In genomic region chr2:236162031-236162803, GRCh38 we compare ENCODE assay signal across 2 cellular contexts.
A peak's percentile ranks its signal among the peaks of the same experiment; 100 is the strongest.
TF ChIP-seq lines count a peak whose summit lies in the region.

No MANE protein-coding gene starts in this region.

TF ChIP-seq in HEK293, 187 proteins besides CTCF, POLR2A, EP300 and RAD21:
- TF ChIP-seq PRDM1 (tag by site-specific recombination; IDR thresholded peaks at IDR 0.05) = no peak
- no peak for TF ChIP-seq ZIC2 (tag by site-specific recombination; IDR thresholded peaks at IDR 0.05)
- no peak for TF ChIP-seq ZNF169 (tag by site-specific recombination; IDR thresholded peaks at IDR 0.05)
- no peak for TF ChIP-seq FEZF1 (tag by site-specific recombination; IDR thresholded peaks at IDR 0.05)
- TF ChIP-seq ZNF600 (tag by site-specific recombination; IDR thresholded peaks at IDR 0.05) = peak; percentile 35; the same call in 1 of the 2 replicates
TF ChIP-seq in HEK293: peak in this region for 1.

TF ChIP-seq in H1, 55 proteins besides CTCF, POLR2A, EP300 and RAD21:
- TF ChIP-seq SP2 (IDR thresholded peaks at IDR 0.05; ENCODE audit: low read length) (no peak), CHD1 (IDR thresholded peaks at IDR 0.05; ENCODE audit: low read depth, low read length) (no peak), RNF2 (IDR thresholded peaks at IDR 0.05; ENCODE audit: borderline replicate concordance, low read depth, low read length, missing control alignments, poor library complexity, severe bottlenecking) (peak; percentile 44), SP1 (IDR thresholded peaks at IDR 0.05; ENCODE audit: low read depth, low read length) (no peak), ZNF274 (IDR thresholded peaks at IDR 0.05; ENCODE audit: borderline replicate concordance, extremely low read depth, low read length) (no peak), SUZ12 (IDR thresholded peaks at IDR 0.05; ENCODE audit: low read length) (peak; percentile 22), EZH2 (IDR thresholded peaks at IDR 0.05; ENCODE audit: low read depth, low read length, severe bottlenecking) (peak; percentile 49), CBX8 (IDR thresholded peaks at IDR 0.05; ENCODE audit: borderline replicate concordance, low read depth, low read length) (peak; percentile 53; the same call in 1 of the 2 replicates)
